In genomic region chr5:132714456-132715307, GRCh38 we compare ENCODE assay signal across 10 cellular contexts. TPM values are rescaled to one million over a fixed set of nuclear protein-coding genes. Genes with fewer than 3 reads are reported as not detected.
DNase-seq lines count a peak whose midpoint lies in the region; ATAC-seq and TF ChIP-seq lines count a peak whose summit lies in the region.
"Had no signal": no experiment of that assay in that cellular context is flagged by ENCODE, and none has a peak within 500 bp of the region (broad histone marks: within the 10 kb centered on the region; RNA-seq: fewer than 3 reads in every experiment).

No MANE protein-coding gene starts in this region.

- no peaks in the 10 kb centered on the region for H3K36me3 ChIP-seq in mesendoderm (ENCODE audit: control insufficient read depth, insufficient read depth, low read length)

- no peak overlapping the region for H2BK15ac ChIP-seq in mesendoderm (replicated peaks; ENCODE audit: low read depth)

- no peaks in the 10 kb centered on the region for H3K79me1 ChIP-seq in mesendoderm (ENCODE audit: low read length)

- no peak overlapping the region for H3K4me2 ChIP-seq in mesendoderm (ENCODE audit: low read length)

- H3K36me3 Mint-ChIP-seq in CD4-positive, alpha-beta T cell (ENCODE audit: low read depth): peaks cover 40% of the 10 kb centered on the region

- H3K27me3 Mint-ChIP-seq in CD4-positive, alpha-beta T cell: no peaks in the 10 kb centered on the region

- no peaks in the 10 kb centered on the region for H3K4me1 ChIP-seq in mesendoderm (ENCODE audit: control insufficient read depth, low read depth, low read length)

- no peak overlapping the region for H2AK5ac ChIP-seq in mesendoderm (ENCODE audit: low read length)

- POLR2A ChIA-PET in CD4-positive, alpha-beta T cell (lab: Charles Lee): interaction anchor here (0.8 to 1.9 kb wide), 4 partner anchors 23 to 158 kb away, joined by 3 to 6 read pairs (median 3); partner anchors contain the start of genes CCNI2, KIF3A and RAD50

- no peak overlapping the region for H3K4ac ChIP-seq in mesendoderm (ENCODE audit: low read depth, low read length)

- intact Hi-C loops in CD4-positive, alpha-beta T cell (cut with DNase I, micrococcal nuclease): loop anchor here (1.0 to 5.0 kb wide), 4 partner anchors 187 to 328 kb away; no protein-coding TSS in a partner anchor

- WGBS in mesendoderm (ENCODE audit: extremely low coverage, insufficient coverage, low lambda C conversion rate): 100% methylated on average over 1 of the region's 11 CpGs

- H3K27ac Mint-ChIP-seq in CD4-positive, alpha-beta T cell: no peak overlapping the region

- H2BK5ac ChIP-seq in mesendoderm (ENCODE audit: low read length): no peak overlapping the region

- ATAC-seq in CD4-positive, alpha-beta T cell (ENCODE audit: poor library complexity): peak; percentile 68
- no peak for ATAC-seq in GM19351 (IDR thresholded peaks at IDR 0.05; ENCODE audit: unreplicated experiment)
- no peak for ATAC-seq in GM18505 (IDR thresholded peaks at IDR 0.05; ENCODE audit: unreplicated experiment)

- no peak overlapping the region for H3K23ac ChIP-seq in mesendoderm (ENCODE audit: low read length)

- H3K9me3 ChIP-seq in CD4-positive, alpha-beta T cell (ENCODE audit: control insufficient read depth, low read length): no peaks in the 10 kb centered on the region

- TF ChIP-seq POLR2A in GM18505 (IDR thresholded peaks at IDR 0.05; ENCODE audit: borderline replicate concordance, extremely low read depth, insufficient read depth, insufficient read length): no peak

- CTCF ChIA-PET in CD4-positive, alpha-beta T cell (lab: Charles Lee): interaction anchor here (1.0 kb wide), 1 partner anchor 33 kb away, joined by 3 read pairs; the partner anchor contains the start of gene CCNI2

- H3K27me3 ChIP-seq in CD4-positive, alpha-beta T cell (ENCODE audit: control insufficient read depth, insufficient read depth, low read length): no peaks in the 10 kb centered on the region
- H3K27me3 ChIP-seq in mesendoderm (ENCODE audit: insufficient read depth, low read length, poor library complexity): no peaks in the 10 kb centered on the region

- H3K18ac ChIP-seq in mesendoderm (ENCODE audit: low read length): no peak overlapping the region

- H3K4me1 Mint-ChIP-seq in CD4-positive, alpha-beta T cell (ENCODE audit: low read depth): peaks cover 9% of the 10 kb centered on the region

- H3K56ac ChIP-seq in mesendoderm (ENCODE audit: low read length): no peak overlapping the region

- no peak for DNase-seq in CD4-positive, alpha-beta T cell
- no peak for DNase-seq in HFF-Myc (ENCODE audit: extremely low read depth, low read depth)
- DNase-seq in amniotic epithelial cell (ENCODE audit: low read depth): peak; percentile 21
- peak; percentile 12 for DNase-seq in mesendoderm
- DNase-seq in activated effector memory CD4-positive, alpha-beta T cell treated with anti-CD3 and anti-CD28 coated beads, Interleukin-2, amount 50 U/mL, for 16 hours: no peak
- DNase-seq in iPS-NIHi7 (ENCODE audit: extremely low spot score): no peak

- H3K4me3 ChIP-seq in HFF-Myc (replicated peaks; ENCODE audit: low read depth, low read length): no peak overlapping the region
- no peak overlapping the region for H3K4me3 ChIP-seq in mesendoderm (ENCODE audit: low read length)

- H3K9me3 Mint-ChIP-seq in CD4-positive, alpha-beta T cell: no peaks in the 10 kb centered on the region

- TF ChIP-seq CTCF in CD4-positive, alpha-beta T cell (IDR thresholded peaks at IDR 0.05): peak; percentile 66
- TF ChIP-seq CTCF in HFF-Myc (IDR thresholded peaks at IDR 0.05; ENCODE audit: low read depth, low read length, missing control alignments): peak; percentile 20

- no peak overlapping the region for H3K27ac ChIP-seq in CD4-positive, alpha-beta T cell (ENCODE audit: low read depth, low read length)
- no peak overlapping the region for H3K27ac ChIP-seq in mesendoderm (ENCODE audit: low read depth, low read length)

- H3K9ac ChIP-seq in mesendoderm (ENCODE audit: low read length): no peak overlapping the region

- no peak overlapping the region for H2BK120ac ChIP-seq in mesendoderm (ENCODE audit: low read depth, low read length)

- H4K8ac ChIP-seq in mesendoderm (ENCODE audit: low read depth, low read length): no peak overlapping the region

- H4K5ac ChIP-seq in mesendoderm (ENCODE audit: low read length): no peak overlapping the region

- peak overlapping the region; percentile 5 for H3K4me3 Mint-ChIP-seq in CD4-positive, alpha-beta T cell

- no peaks in the 10 kb centered on the region for H3K79me2 ChIP-seq in mesendoderm (ENCODE audit: control insufficient read depth, insufficient read depth, low read length)

RNA-seq across cellular contexts. Expression of gene KIF3A, which starts 22.7 kb away (rescaled TPM):
- 10 to 100 TPM; 10.2 to 12.4 TPM for total RNA-seq in CD4-positive, alpha-beta T cell
- 7.3 TPM for polyA plus RNA-seq in mesendoderm (2013, experiment 1 of 2)
- 6.7 TPM for polyA plus RNA-seq in mesendoderm (2013, experiment 2 of 2)

RNA-seq across cellular contexts. Expression of gene CCNI2, which starts 32.5 kb away (rescaled TPM):
- total RNA-seq in CD4-positive, alpha-beta T cell: 1 to 10 TPM; 7.2 to 8.8 TPM
- polyA plus RNA-seq in mesendoderm (2013, experiment 1 of 2): 0.34 TPM
- polyA plus RNA-seq in mesendoderm (2013, experiment 2 of 2): 0.45 TPM
- total RNA-seq: mesenteric fat pad had no signal

RNA-seq across cellular contexts. Expression of gene IL4, which starts 40.9 kb away (rescaled TPM):
- total RNA-seq in CD4-positive, alpha-beta T cell: not detected
- not detected for polyA plus RNA-seq in mesendoderm (2013, experiment 1 of 2)
- polyA plus RNA-seq in mesendoderm (2013, experiment 2 of 2): not detected
- total RNA-seq: mesenteric fat pad, urinary bladder had no signal
- polyA plus RNA-seq: urinary bladder had no signal

RNA-seq across cellular contexts. Expression of gene IL13, which starts 56.7 kb away (rescaled TPM):
- under 1 TPM in 1 of 2 experiments, not detected in 1; 0.17 TPM for total RNA-seq in CD4-positive, alpha-beta T cell
- polyA plus RNA-seq in mesendoderm (2013, experiment 1 of 2): not detected
- polyA plus RNA-seq in mesendoderm (2013, experiment 2 of 2): not detected
- total RNA-seq: mesenteric fat pad, urinary bladder had no signal
- polyA plus RNA-seq: urinary bladder had no signal

Comparison
In these comparisons a context has a peak if more than half of its experiments do, and no peak if none do; other contexts are left out.
1. DNase-seq: peak in amniotic epithelial cell (single experiment) and mesendoderm (single experiment); none in CD4-positive, alpha-beta T cell (0 of 10), HFF-Myc (single experiment), activated effector memory CD4-positive, alpha-beta T cell treated with anti-CD3 and anti-CD28 coated beads, Interleukin-2, amount 50 U/mL, for 16 hours (single experiment) and iPS-NIHi7 (single experiment).